Comparison of ENCODE assay signal across 10 cellular contexts in genomic region chr1:220877348-220878095, GRCh38. TPM values are rescaled to one million over a fixed set of nuclear protein-coding genes. Genes with fewer than 3 reads are reported as not detected.
DNase-seq lines count a peak whose midpoint lies in the region; ATAC-seq and TF ChIP-seq lines count a peak whose summit lies in the region.
"Had no signal": no experiment of that assay in that cellular context is flagged by ENCODE, and none has a peak within 500 bp of the region (broad histone marks: within the 10 kb centered on the region; RNA-seq: fewer than 3 reads in every experiment).

No MANE protein-coding gene starts in this region.

- POLR2A ChIA-PET in activated CD4-positive, alpha-beta memory T cell treated with anti-CD3 and anti-CD28 coated beads, Interleukin-2, amount 10 ng/mL, durations not matched to agents 7 days and 5 days (lab: Charles Lee): no interaction called here
- POLR2A ChIA-PET in activated CD4-positive, alpha-beta memory T cell treated with anti-CD3 and anti-CD28 coated beads for 36 hours (lab: Charles Lee): no interaction called here
- POLR2A ChIA-PET in CD8-positive, alpha-beta T cell (lab: Charles Lee): no interaction called here

- H3K27me3 ChIP-seq in lung (ENCODE audit: control insufficient read depth, insufficient read depth) (no peaks in the 10 kb centered on the region), testis (no peaks in the 10 kb centered on the region)
- peaks cover 25% of the 10 kb centered on the region for H3K27me3 ChIP-seq in CD8-positive, alpha-beta T cell (ENCODE audit: insufficient read depth, low read length)

- H3K9me3 Mint-ChIP-seq in activated CD4-positive, alpha-beta memory T cell treated with anti-CD3 and anti-CD28 coated beads, Interleukin-2, amount 10 ng/mL, durations not matched to agents 7 days and 5 days: no peaks in the 10 kb centered on the region
- no peaks in the 10 kb centered on the region for H3K9me3 Mint-ChIP-seq in activated CD4-positive, alpha-beta memory T cell treated with anti-CD3 and anti-CD28 coated beads for 36 hours
- H3K9me3 Mint-ChIP-seq in brain: peaks cover 0 to 6% (median 0%) of the 10 kb centered on the region in 5 experiments
- no peaks in the 10 kb centered on the region for H3K9me3 Mint-ChIP-seq in CD8-positive, alpha-beta T cell

- no peak for TF ChIP-seq POLR2A in testis (IDR thresholded peaks at IDR 0.05)

- H3K27me3 Mint-ChIP-seq in activated CD4-positive, alpha-beta memory T cell treated with anti-CD3 and anti-CD28 coated beads, Interleukin-2, amount 10 ng/mL, durations not matched to agents 7 days and 5 days: peaks cover 82% of the 10 kb centered on the region
- peaks cover 76% of the 10 kb centered on the region for H3K27me3 Mint-ChIP-seq in activated CD4-positive, alpha-beta memory T cell treated with anti-CD3 and anti-CD28 coated beads for 36 hours
- H3K27me3 Mint-ChIP-seq in brain: peaks cover 98% of the 10 kb centered on the region
- peaks cover 78% of the 10 kb centered on the region for H3K27me3 Mint-ChIP-seq in CD8-positive, alpha-beta T cell (ENCODE audit: low read depth)

- 27 to 32% methylated on average over 28 of the region's 28 CpGs for WGBS in lung, 2 donors
- 43% methylated on average over 28 of the region's 28 CpGs for WGBS in testis, 2 donors

- no peak for ATAC-seq in lung (ENCODE audit: insufficient read depth, low FRiP score)
- ATAC-seq in CD8-positive, alpha-beta T cell: no peak
- ATAC-seq: A549 had no signal

- peaks cover 39% of the 10 kb centered on the region for H3K4me1 Mint-ChIP-seq in activated CD4-positive, alpha-beta memory T cell treated with anti-CD3 and anti-CD28 coated beads, Interleukin-2, amount 10 ng/mL, durations not matched to agents 7 days and 5 days
- H3K4me1 Mint-ChIP-seq in activated CD4-positive, alpha-beta memory T cell treated with anti-CD3 and anti-CD28 coated beads for 36 hours (ENCODE audit: low read depth): peaks cover 34% of the 10 kb centered on the region
- H3K4me1 Mint-ChIP-seq in brain: peaks cover 52% of the 10 kb centered on the region
- peaks cover 31% of the 10 kb centered on the region for H3K4me1 Mint-ChIP-seq in CD8-positive, alpha-beta T cell (ENCODE audit: low read depth)

- no peaks in the 10 kb centered on the region for H3K36me3 ChIP-seq in lung (ENCODE audit: control insufficient read depth in 2 of 2, insufficient read depth in 2 of 2, low read length in 2 of 2)
- H3K36me3 ChIP-seq in testis (ENCODE audit: low read depth, missing control alignments): no peaks in the 10 kb centered on the region
- H3K36me3 ChIP-seq in CD8-positive, alpha-beta T cell (ENCODE audit: insufficient read depth, low read length): no peaks in the 10 kb centered on the region

- intact Hi-C loops in activated CD4-positive, alpha-beta memory T cell treated with anti-CD3 and anti-CD28 coated beads for 36 hours (cut with micrococcal nuclease): loop anchor here (2.0 kb wide), 2 partner anchors 15 to 561 kb away; no protein-coding TSS in a partner anchor
- intact Hi-C loops in testis (cut with DNase I; ENCODE audit: low total_unique reads): no loop called here
- intact Hi-C loops in CD8-positive, alpha-beta T cell (cut with DNase I, micrococcal nuclease): loop anchor here in 1 of 2 experiments (5.0 to 10.0 kb wide), 2 partner anchors 1580 to 1757 kb away; no protein-coding TSS in a partner anchor

- DNase-seq in activated CD4-positive, alpha-beta memory T cell treated with anti-CD3 and anti-CD28 coated beads, Interleukin-2, amount 10 ng/mL, durations not matched to agents 7 days and 5 days: no peak
- no peak for DNase-seq in activated CD4-positive, alpha-beta memory T cell treated with anti-CD3 and anti-CD28 coated beads for 36 hours
- DNase-seq in lung (ENCODE audit: low spot score): no peak
- DNase-seq in testis: no peak
- DNase-seq in NCI-H1105 (lab: John Stamatoyannopoulos, UW): no peak
- DNase-seq in hypothalamus (lab: John Stamatoyannopoulos, UW): no peak
- DNase-seq in CD8-positive, alpha-beta T cell: no peak
- DNase-seq: NCI-H1930 had no signal

- TF ChIP-seq CTCF in brain (conservative IDR thresholded peaks at IDR 0.05): no peak
- TF ChIP-seq CTCF in lung (IDR thresholded peaks at IDR 0.05; ENCODE audit: control extremely low read depth, extremely low read depth): no peak
- no peak for TF ChIP-seq CTCF in testis (IDR thresholded peaks at IDR 0.05)
- no peak for TF ChIP-seq CTCF in CD8-positive, alpha-beta T cell (IDR thresholded peaks at IDR 0.05)

- CTCF ChIA-PET in activated CD4-positive, alpha-beta memory T cell treated with anti-CD3 and anti-CD28 coated beads, Interleukin-2, amount 10 ng/mL, durations not matched to agents 7 days and 5 days (lab: Charles Lee): interaction anchor here (0.7 kb wide), 1 partner anchor 558 kb away, joined by 3 read pairs; no protein-coding TSS in a partner anchor
- CTCF ChIA-PET in activated CD4-positive, alpha-beta memory T cell treated with anti-CD3 and anti-CD28 coated beads for 36 hours (lab: Charles Lee): no interaction called here
- CTCF ChIA-PET in CD8-positive, alpha-beta T cell (lab: Charles Lee): no interaction called here

- peaks cover 4 to 8% of the 10 kb centered on the region in 2 donors for H3K4me1 ChIP-seq in lung (ENCODE audit: control insufficient read depth in 2 of 2, insufficient read depth in 2 of 2, low read length in 2 of 2)
- peaks cover 4% of the 10 kb centered on the region for H3K4me1 ChIP-seq in testis
- H3K4me1 ChIP-seq in CD8-positive, alpha-beta T cell (ENCODE audit: insufficient read depth, low read length): peaks cover 19% of the 10 kb centered on the region

- peak overlapping the region; percentile 14 for H3K4me3 Mint-ChIP-seq in activated CD4-positive, alpha-beta memory T cell treated with anti-CD3 and anti-CD28 coated beads, Interleukin-2, amount 10 ng/mL, durations not matched to agents 7 days and 5 days
- no peak overlapping the region for H3K4me3 Mint-ChIP-seq in activated CD4-positive, alpha-beta memory T cell treated with anti-CD3 and anti-CD28 coated beads for 36 hours
- peak overlapping the region; percentile 60 to 86 (median 83) for H3K4me3 Mint-ChIP-seq in brain
- no peak overlapping the region for H3K4me3 Mint-ChIP-seq in CD8-positive, alpha-beta T cell

- H3K36me3 Mint-ChIP-seq in activated CD4-positive, alpha-beta memory T cell treated with anti-CD3 and anti-CD28 coated beads, Interleukin-2, amount 10 ng/mL, durations not matched to agents 7 days and 5 days (ENCODE audit: low read depth): peaks cover 9% of the 10 kb centered on the region
- H3K36me3 Mint-ChIP-seq in activated CD4-positive, alpha-beta memory T cell treated with anti-CD3 and anti-CD28 coated beads for 36 hours: peaks cover 2% of the 10 kb centered on the region
- H3K36me3 Mint-ChIP-seq in brain: no peaks in the 10 kb centered on the region
- no peaks in the 10 kb centered on the region for H3K36me3 Mint-ChIP-seq in CD8-positive, alpha-beta T cell

- H3K27ac Mint-ChIP-seq in activated CD4-positive, alpha-beta memory T cell treated with anti-CD3 and anti-CD28 coated beads, Interleukin-2, amount 10 ng/mL, durations not matched to agents 7 days and 5 days: no peak overlapping the region
- no peak overlapping the region for H3K27ac Mint-ChIP-seq in activated CD4-positive, alpha-beta memory T cell treated with anti-CD3 and anti-CD28 coated beads for 36 hours
- H3K27ac Mint-ChIP-seq in brain: no peak overlapping the region
- no peak overlapping the region for H3K27ac Mint-ChIP-seq in CD8-positive, alpha-beta T cell

- H3K27ac ChIP-seq in lung (ENCODE audit: low read depth in 1 of 2, low read length in 1 of 2): peak overlapping the region; percentile 80 to 81
- H3K27ac ChIP-seq in testis: peak overlapping the region in 1 of 2 donors; percentile 44
- H3K27ac ChIP-seq in CD8-positive, alpha-beta T cell (ENCODE audit: low read depth, low read length): no peak overlapping the region
- H3K27ac ChIP-seq: A549 had no signal

- H3K4me3 ChIP-seq in lung (peak overlapping the region; percentile 37), testis (peak overlapping the region; percentile 18 to 29)
- H3K4me3 ChIP-seq in CD8-positive, alpha-beta T cell (ENCODE audit: low read depth, low read length): no peak overlapping the region
- H3K4me3 ChIP-seq: A549 had no signal

- no peaks in the 10 kb centered on the region for H3K9me3 ChIP-seq in lung (ENCODE audit: control insufficient read depth in 2 of 2, insufficient read depth in 1 of 2, low read length in 1 of 2)
- no peaks in the 10 kb centered on the region for H3K9me3 ChIP-seq in testis
- no peaks in the 10 kb centered on the region for H3K9me3 ChIP-seq in CD8-positive, alpha-beta T cell (ENCODE audit: low read length)
- H3K9me3 ChIP-seq: A549 had no signal

RNA-seq across cellular contexts. Expression of gene HLX, which starts 1.7 kb away (rescaled TPM):
- under 1 TPM; 0.20 to 0.33 TPM for total RNA-seq in activated CD4-positive, alpha-beta memory T cell treated with anti-CD3 and anti-CD28 coated beads, Interleukin-2, amount 10 ng/mL, durations not matched to agents 7 days and 5 days
- total RNA-seq in activated CD4-positive, alpha-beta memory T cell treated with anti-CD3 and anti-CD28 coated beads for 36 hours: under 1 TPM in 1 of 2 experiments, not detected in 1; 0.19 TPM
- 1.8 TPM for polyA plus RNA-seq in brain (ENCODE audit: insufficient read depth, low read depth, low replicate concordance)
- 10 to 100 TPM; 20.9 to 36.7 TPM for total RNA-seq in lung
- 10 to 100 TPM; 14.8 to 30.5 TPM for polyA plus RNA-seq in lung
- 1 to 10 TPM; 3.5 to 5.3 TPM for total RNA-seq in testis
- 4.0 TPM for polyA plus RNA-seq in testis (ENCODE audit: insufficient read depth, low read depth, low replicate concordance)
- total RNA-seq in CD8-positive, alpha-beta T cell: not detected

Comparison
In these comparisons a context has a peak if more than half of its experiments do, and no peak if none do; other contexts are left out.
1. H3K4me3 Mint-ChIP-seq: peak in activated CD4-positive, alpha-beta memory T cell treated with anti-CD3 and anti-CD28 coated beads, Interleukin-2, amount 10 ng/mL, durations not matched to agents 7 days and 5 days (single experiment) and brain (5 of 5); none in activated CD4-positive, alpha-beta memory T cell treated with anti-CD3 and anti-CD28 coated beads for 36 hours (single experiment) and CD8-positive, alpha-beta T cell (single experiment).